22 cellular contexts compared by ENCODE assay signal in genomic region chr19:58093071-58093470, GRCh38. TPM values are rescaled to one million over a fixed set of nuclear protein-coding genes. Genes with fewer than 3 reads are reported as not detected.
"Had no signal": no experiment of that assay in that cellular context is flagged by ENCODE, and none has a peak within 500 bp of the region (broad histone marks: within the 10 kb centered on the region; RNA-seq: fewer than 3 reads in every experiment).

No MANE protein-coding gene starts in this region.

- H3K27ac ChIP-seq: SJSA1, SK-N-MC had no signal

- DNase-seq: Karpas-422, KG1, MM.1S, NCI-H1092 treated with DMSO at 0.1 percent for 48 hours, NCI-H1436, NCI-H187, NCI-H2029, NCI-H2081 treated with DMSO at 0.1 percent for 48 hours, NCI-H2171, NCI-H226, NCI-H446, NCI-H510A, NCI-H524 treated with DMSO at 0.1 percent for 48 hours, NCI-H69, NCI-H774, Right ventricle myocardium superior, RPMI8226, SIG-M5 had no signal

- H3K4me1 ChIP-seq: SJSA1 had no signal

- H3K36me3 ChIP-seq: SJSA1 had no signal

- H3K27me3 ChIP-seq: SJSA1 had no signal

- H3K4me3 ChIP-seq: SJSA1, SK-N-MC had no signal

RNA-seq across cellular contexts. Expression of gene ZSCAN18, which starts 5.0 kb away (rescaled TPM):
- total RNA-seq: HT-29 had no signal

RNA-seq across cellular contexts. Expression of gene ZNF135, which starts 34.0 kb away (rescaled TPM):
- total RNA-seq: HT-29, SJSA1 had no signal

RNA-seq across cellular contexts. Expression of gene ZSCAN1, which starts 59.2 kb away (rescaled TPM):
- total RNA-seq: HT-29; Right ventricle myocardium superior; SJSA1; T-helper 1 cell treated with Interleukin-12 subunit alpha and Interleukin-12 subunit beta and Interleukin-4 antibody, amounts not matched to agents 30 ng/mL and 1 ng/mL, for 36 hours had no signal
